ENCODE assay signal across 8 cellular contexts in genomic region chr20:408843-409696, GRCh38. TPM values are rescaled to one million over a fixed set of nuclear protein-coding genes. Genes with fewer than 3 reads are reported as not detected.
DNase-seq lines count a peak whose midpoint lies in the region; ATAC-seq and TF ChIP-seq lines count a peak whose summit lies in the region.

No MANE protein-coding gene starts in this region.

- no peaks in the 10 kb centered on the region for H3K27me3 Mint-ChIP-seq in activated naive CD8-positive, alpha-beta T cell treated with anti-CD3 and anti-CD28 coated beads for 36 hours

- peak overlapping the region; percentile 88 for H3K4me3 Mint-ChIP-seq in activated naive CD8-positive, alpha-beta T cell treated with anti-CD3 and anti-CD28 coated beads for 36 hours

- H3K9me3 ChIP-seq in HUES64 (ENCODE audit: insufficient read depth, low read depth, low read length) (peaks cover 6% of the 10 kb centered on the region; the same call in 1 of the 2 replicates), stomach (no peaks in the 10 kb centered on the region)

- H3K4me3 ChIP-seq in BJ (ENCODE audit: low read depth, low read length): peak overlapping the region; percentile 97
- peak overlapping the region; percentile 98 for H3K4me3 ChIP-seq in HUES64 (ENCODE audit: low read length)
- peak overlapping the region; percentile 86 to 98 (median 88) for H3K4me3 ChIP-seq in stomach

- WGBS in HUES64: 36% methylated on average over 7 of the region's 7 CpGs
- 5 to 9% (median 7%) methylated on average over 7 of the region's 7 CpGs for WGBS in stomach, 5 donors

- 0 out of 2 replicates have a peak, but pooled peaks cover 5% of the 10 kb centered on the region for H3K4me1 ChIP-seq in HUES64 (ENCODE audit: insufficient read depth, low read length)
- peaks cover 19 to 34% (median 23%) of the 10 kb centered on the region in 4 donors for H3K4me1 ChIP-seq in stomach

- H3K9me3 Mint-ChIP-seq in activated naive CD8-positive, alpha-beta T cell treated with anti-CD3 and anti-CD28 coated beads for 36 hours: peaks cover 4% of the 10 kb centered on the region

- TF ChIP-seq CTCF in BJ (IDR thresholded peaks at IDR 0.05; ENCODE audit: insufficient read depth, low read depth, low read length) (no peak), stomach (IDR thresholded peaks at IDR 0.05) (no peak)

- H3K27ac Mint-ChIP-seq in activated naive CD8-positive, alpha-beta T cell treated with anti-CD3 and anti-CD28 coated beads for 36 hours: peak overlapping the region; percentile 93

- peaks cover 40% of the 10 kb centered on the region for H3K4me1 Mint-ChIP-seq in activated naive CD8-positive, alpha-beta T cell treated with anti-CD3 and anti-CD28 coated beads for 36 hours

- peaks cover 54% of the 10 kb centered on the region for H3K36me3 Mint-ChIP-seq in activated naive CD8-positive, alpha-beta T cell treated with anti-CD3 and anti-CD28 coated beads for 36 hours

- no peak for TF ChIP-seq EP300 in stomach (IDR thresholded peaks at IDR 0.05)

- peak overlapping the region; percentile 88 for H3K9ac ChIP-seq in HUES64 (ENCODE audit: low read depth, low read length)

- CTCF ChIA-PET in BJ (lab: Yijun Ruan, JAX): no interaction called here

- intact Hi-C loops in stomach (cut with DNase I; ENCODE audit: low total_unique reads): loop anchor here (10.0 kb wide), 1 partner anchor 54 kb away; no protein-coding TSS in a partner anchor

- DNase-seq in BJ (ENCODE audit: low read depth): no peak
- DNase-seq in activated naive CD8-positive, alpha-beta T cell treated with anti-CD3 and anti-CD28 coated beads for 36 hours: peak; percentile 39
- no peak for DNase-seq in stomach
- DNase-seq in GOT3 (lab: John Stamatoyannopoulos, UW): no peak
- no peak for DNase-seq in mucosa of gallbladder (ENCODE audit: low spot score)

- TF ChIP-seq POLR2A in stomach (IDR thresholded peaks at IDR 0.05): no peak

- ATAC-seq in GM19372 (IDR thresholded peaks at IDR 0.05; ENCODE audit: low read depth, unreplicated experiment): peak; percentile 7

- peaks cover 1% of the 10 kb centered on the region for H3K36me3 ChIP-seq in BJ (ENCODE audit: control insufficient read depth, insufficient read depth, low read length)
- H3K36me3 ChIP-seq in HUES64 (ENCODE audit: insufficient read depth, low read length): peaks cover 31% of the 10 kb centered on the region
- H3K36me3 ChIP-seq in stomach: peaks cover 4 to 30% (median 24%) of the 10 kb centered on the region in 4 donors

- peak overlapping the region; percentile 84 for H3K27ac ChIP-seq in HUES64 (ENCODE audit: low read depth, low read length)
- peak overlapping the region; percentile 83 for H3K27ac ChIP-seq in layer of hippocampus (ENCODE audit: low read depth, low read length)
- peak overlapping the region; percentile 92 to 98 (median 94) for H3K27ac ChIP-seq in stomach

- POLR2A ChIA-PET in BJ (lab: Charles Lee): no interaction called here

- H3K27me3 ChIP-seq in BJ (ENCODE audit: control insufficient read depth, insufficient read depth, low read length) (no peaks in the 10 kb centered on the region), HUES64 (ENCODE audit: insufficient read depth, low read length) (no peaks in the 10 kb centered on the region), layer of hippocampus (ENCODE audit: control insufficient read depth, insufficient read depth, low read length) (no peaks in the 10 kb centered on the region), stomach (no peaks in the 10 kb centered on the region)

RNA-seq across cellular contexts. Expression of gene RBCK1, which starts 1.0 kb away (rescaled TPM):
- polyA plus RNA-seq in BJ (2011; rRNA removed): 86.6 and 130 TPM in 2 replicates
- 46.3 and 75.4 TPM in 2 replicates for polyA minus RNA-seq in BJ (2011; rRNA and poly(A)+ RNA removed)
- polyA plus RNA-seq in HUES64 (2013, experiment 1 of 2): 32.7 TPM
- polyA plus RNA-seq in HUES64 (2013, experiment 2 of 2): 37.1 TPM
- 100 to 1,000 TPM; 113 to 115 TPM for total RNA-seq in activated naive CD8-positive, alpha-beta T cell treated with anti-CD3 and anti-CD28 coated beads for 36 hours
- 100 to 1,000 TPM in 3 of 5 donors, 10 to 100 TPM in 2; 30.7 to 211 (median 161) TPM for total RNA-seq in stomach
- 100 to 1,000 TPM in 1 of 3 donors, 10 to 100 TPM in 2; 69.0 to 115 (median 81.1) TPM for polyA plus RNA-seq in stomach
- 133 TPM for total RNA-seq in mucosa of gallbladder

RNA-seq across cellular contexts. Expression of gene TRIB3, which starts 28.5 kb away (rescaled TPM):
- polyA plus RNA-seq in BJ (2011; rRNA removed) (98.0 and 126 TPM in 2 replicates), stomach (10 to 100 TPM in 2 of 3 donors, 1 to 10 TPM in 1; 8.7 to 15.8 (median 12.6) TPM)
- 50.8 and 70.0 TPM in 2 replicates for polyA minus RNA-seq in BJ (2011; rRNA and poly(A)+ RNA removed)
- 5.6 TPM for polyA plus RNA-seq in HUES64 (2013, experiment 1 of 2)
- 6.3 TPM for polyA plus RNA-seq in HUES64 (2013, experiment 2 of 2)
- total RNA-seq in activated naive CD8-positive, alpha-beta T cell treated with anti-CD3 and anti-CD28 coated beads for 36 hours: 10 to 100 TPM; 57.8 to 58.0 TPM
- total RNA-seq in stomach (10 to 100 TPM in 2 of 5 donors, 1 to 10 TPM in 3; 1.7 to 17.7 (median 3.6) TPM), mucosa of gallbladder (13.6 TPM)

RNA-seq across cellular contexts. Expression of gene TBC1D20, which starts 53.3 kb away (rescaled TPM):
- polyA plus RNA-seq in BJ (2011; rRNA removed): 46.1 and 63.7 TPM in 2 replicates
- 49.8 and 70.2 TPM in 2 replicates for polyA minus RNA-seq in BJ (2011; rRNA and poly(A)+ RNA removed)
- polyA plus RNA-seq in HUES64 (2013, experiment 1 of 2): 10.5 TPM
- polyA plus RNA-seq in HUES64 (2013, experiment 2 of 2): 12.6 TPM
- 10 to 100 TPM; 18.4 to 18.6 TPM for total RNA-seq in activated naive CD8-positive, alpha-beta T cell treated with anti-CD3 and anti-CD28 coated beads for 36 hours
- total RNA-seq in stomach: 10 to 100 TPM in 4 of 5 donors, 1 to 10 TPM in 1; 7.5 to 43.3 (median 25.9) TPM
- 10 to 100 TPM; 14.4 to 24.4 (median 18.9) TPM for polyA plus RNA-seq in stomach
- 36.9 TPM for total RNA-seq in mucosa of gallbladder
